Comparison of ENCODE assay signal across 29 cellular contexts in the genomic region with DNA sequence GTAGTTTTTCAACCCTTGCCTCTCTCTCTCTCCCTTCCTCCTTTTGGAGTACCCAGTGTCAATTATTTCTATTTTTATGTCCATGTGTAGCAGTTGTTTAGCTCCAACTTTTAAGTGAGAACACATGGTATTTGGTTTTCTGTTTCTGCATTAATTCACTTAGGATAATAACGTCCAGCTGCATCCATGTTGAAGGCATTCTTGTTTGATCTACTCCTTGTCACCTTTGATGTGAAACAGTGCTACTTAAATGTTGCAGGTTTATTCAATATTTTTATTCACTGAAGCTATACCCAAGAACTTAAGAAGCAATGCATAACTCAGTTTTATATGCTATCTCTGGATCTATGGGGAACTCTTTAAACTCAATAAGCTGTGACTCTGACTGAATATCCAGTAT.
DNase-seq lines count a peak whose midpoint lies in the region; ATAC-seq and TF ChIP-seq lines count a peak whose summit lies in the region.
"Had no signal": no experiment of that assay in that cellular context is flagged by ENCODE, and none has a peak within 500 bp of the region (broad histone marks: within the 10 kb centered on the region; RNA-seq: fewer than 3 reads in every experiment).

No MANE protein-coding gene starts in this region.

- H3K27me3 ChIP-seq in Karpas-422 (ENCODE audit: low read length) (no peaks in the 10 kb centered on the region), right lobe of liver (no peaks in the 10 kb centered on the region)
- H3K27me3 ChIP-seq: BE2C; BLaER1; BLaER1 treated with 17β-estradiol and CSF1 and Interleukin-3, amounts not matched to agents 10 nM and 100 nM had no signal

- H3K4me3 ChIP-seq in Karpas-422 (ENCODE audit: low read length) (no peak overlapping the region), right lobe of liver (no peak overlapping the region)
- H3K4me3 ChIP-seq: A549; BLaER1; BLaER1 treated with 17β-estradiol and CSF1 and Interleukin-3, amounts not matched to agents 10 nM and 100 nM had no signal

- ATAC-seq in right lobe of liver: no peak
- ATAC-seq: A549; CD8-positive, alpha-beta T cell had no signal

- H3K27ac ChIP-seq in Karpas-422 (ENCODE audit: low read length): no peak overlapping the region
- no peak overlapping the region for H3K27ac ChIP-seq in right lobe of liver
- H3K27ac ChIP-seq: 22Rv1; A549; BLaER1; BLaER1 treated with 17β-estradiol and CSF1 and Interleukin-3, amounts not matched to agents 10 nM and 100 nM; C4-2B had no signal

- DNase-seq in Karpas-422 (no peak), SK-N-DZ (ENCODE audit: low spot score) (peak; percentile 62), NCI-H2081 (lab: John Stamatoyannopoulos, UW) (no peak), right lobe of liver (no peak)
- DNase-seq: 8988T; ACHN; AML-193; BE2C; C1 segment of cervical spinal cord; Caco-2; Calu3; CD4-positive, alpha-beta memory T cell; CD4-positive, alpha-beta T cell; CD4-positive, CD25-positive, alpha-beta regulatory T cell; CD8-positive, alpha-beta memory T cell; CD8-positive, alpha-beta T cell; COR-L47; DMS 273 treated with DMSO at 0.1 percent for 48 hours; DMS153; DMS53; DMS79; DMS79 treated with DMSO at 0.1 percent for 48 hours; DND-41; EL had no signal

- WGBS in right lobe of liver (ENCODE audit: insufficient coverage, low coverage, low lambda C conversion rate, missing lambda C conversion rate): 10% methylated on average over 1 of the region's 1 CpG

- intact Hi-C loops in right lobe of liver (cut with DNase I): no loop called here

- H3K36me3 ChIP-seq in Karpas-422 (ENCODE audit: insufficient read depth, low read length): no peaks in the 10 kb centered on the region
- H3K36me3 ChIP-seq in right lobe of liver: no peaks in the 10 kb centered on the region
- H3K36me3 ChIP-seq: BE2C; BLaER1; BLaER1 treated with 17β-estradiol and CSF1 and Interleukin-3, amounts not matched to agents 10 nM and 100 nM had no signal

- no peak overlapping the region for H3K4me2 ChIP-seq in Karpas-422 (ENCODE audit: low read depth, low read length, poor library complexity, severe bottlenecking)
- H3K4me2 ChIP-seq: A549; BLaER1; BLaER1 treated with 17β-estradiol and CSF1 and Interleukin-3, amounts not matched to agents 10 nM and 100 nM had no signal

- H3K79me2 ChIP-seq in Karpas-422 (ENCODE audit: low read length): no peaks in the 10 kb centered on the region

- 0 out of 2 replicates have a peak overlapping the region, but pooled peaks have one; percentile 44 for H2AFZ ChIP-seq in Karpas-422 (ENCODE audit: low read length)

- H3K4me1 ChIP-seq in Karpas-422 (ENCODE audit: low read length) (no peaks in the 10 kb centered on the region), right lobe of liver (no peaks in the 10 kb centered on the region)
- H3K4me1 ChIP-seq: A549; BE2C; BLaER1; BLaER1 treated with 17β-estradiol and CSF1 and Interleukin-3, amounts not matched to agents 10 nM and 100 nM had no signal

- H3K9me2 ChIP-seq in Karpas-422 (replicated peaks; ENCODE audit: insufficient read depth, low read length): no peaks in the 10 kb centered on the region

- no peaks in the 10 kb centered on the region for H4K20me1 ChIP-seq in Karpas-422 (ENCODE audit: insufficient read depth, low read depth, low read length)
- H4K20me1 ChIP-seq: BLaER1; BLaER1 treated with 17β-estradiol and CSF1 and Interleukin-3, amounts not matched to agents 10 nM and 100 nM had no signal

- H3K9me3 ChIP-seq in Karpas-422 (ENCODE audit: low read length): no peaks in the 10 kb centered on the region
- no peaks in the 10 kb centered on the region for H3K9me3 ChIP-seq in right lobe of liver
- H3K9me3 ChIP-seq: A549; BLaER1; BLaER1 treated with 17β-estradiol and CSF1 and Interleukin-3, amounts not matched to agents 10 nM and 100 nM; Caco-2 had no signal

- no peak for TF ChIP-seq CTCF in right lobe of liver (IDR thresholded peaks at IDR 0.05)

- TF ChIP-seq POLR2A in right lobe of liver (IDR thresholded peaks at IDR 0.05): no peak

- no peak overlapping the region for H3K9ac ChIP-seq in Karpas-422 (ENCODE audit: low read length)
- H3K9ac ChIP-seq: BLaER1; BLaER1 treated with 17β-estradiol and CSF1 and Interleukin-3, amounts not matched to agents 10 nM and 100 nM had no signal
